8 cellular contexts compared by ENCODE assay signal in the genomic region with DNA sequence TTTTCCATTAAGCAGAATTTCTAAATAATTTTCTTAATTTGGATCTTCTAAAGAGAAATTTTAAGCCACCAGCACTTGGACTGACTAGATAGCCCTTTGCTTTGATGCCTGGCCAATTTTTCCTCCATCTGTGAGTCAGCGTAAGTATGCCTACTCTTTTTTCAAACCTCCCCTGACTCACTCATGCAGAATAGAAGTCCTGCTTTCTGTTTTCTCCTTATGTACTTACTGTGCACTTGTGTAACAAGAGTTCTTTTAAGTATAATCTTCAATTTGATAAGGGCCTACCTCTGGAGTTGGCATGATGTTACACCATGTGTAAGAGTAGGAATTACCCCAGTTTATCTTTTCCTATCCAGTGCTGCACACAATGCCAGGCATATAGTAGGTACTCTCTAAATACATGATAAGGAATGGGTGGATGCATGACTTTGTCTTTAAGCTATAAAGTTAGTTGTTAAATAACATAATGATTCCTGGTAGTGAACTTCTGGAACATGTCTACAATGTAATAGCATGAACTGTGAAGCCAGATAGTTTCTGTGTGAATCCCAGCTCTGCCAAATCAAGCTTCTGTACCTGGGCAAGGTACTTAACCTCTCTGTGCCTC.
DNase-seq lines count a peak whose midpoint lies in the region; ATAC-seq, FAIRE-seq and TF ChIP-seq lines count a peak whose summit lies in the region.

No MANE protein-coding gene starts in this region.

- 17 to 28% (median 23%) methylated on average over 1 of the region's 1 CpG for WGBS in adrenal gland, 4 donors
- 65 to 74% (median 67%) methylated on average over 1 of the region's 1 CpG for WGBS in small intestine, 3 donors

- peak; percentile 79 to 92 (median 90) for DNase-seq in adrenal gland
- no peak for DNase-seq in left ventricle myocardium superior
- DNase-seq in small intestine, result peak; percentile 10
- no peak for DNase-seq in Peyer's patch
- DNase-seq in NCI-H1048 (lab: John Stamatoyannopoulos, UW), result no peak
- no peak for DNase-seq in activated T-cell treated with anti-CD3 and anti-CD28 coated beads for 4 hours

- H3K27ac ChIP-seq in adrenal gland (peak overlapping the region; percentile 58 to 97 (median 83)), small intestine (ENCODE audit: low read depth in 1 of 2, low read length in 1 of 2) (no peak overlapping the region), Peyer's patch (peak overlapping the region in 1 of 4 donors; percentile 61)

- H3K9me3 ChIP-seq in adrenal gland (replicated peaks in 1 of 3) (no peaks in the 10 kb centered on the region), small intestine (ENCODE audit: control insufficient read depth, low read depth) (no peaks in the 10 kb centered on the region), Peyer's patch (no peaks in the 10 kb centered on the region)

- peak; percentile 42 for ATAC-seq in GM19395 (IDR thresholded peaks at IDR 0.05; ENCODE audit: unreplicated experiment)
- peak; percentile 80 for ATAC-seq in left ventricle myocardium superior
- no peak for ATAC-seq in GM21447 (IDR thresholded peaks at IDR 0.05; ENCODE audit: unreplicated experiment)

- no peak for FAIRE-seq in small intestine (lab: Jason Lieb, UNC)

- H3K4me3 ChIP-seq in adrenal gland, result peak overlapping the region in 2 of 4 donors; percentile 12 to 53
- H3K4me3 ChIP-seq in small intestine (ENCODE audit: low read depth in 1 of 2, low read length in 2 of 2), result no peak overlapping the region
- H3K4me3 ChIP-seq in Peyer's patch, result peak overlapping the region in 1 of 4 donors; percentile 9

- TF ChIP-seq POLR2A in adrenal gland (IDR thresholded peaks at IDR 0.05) (peak in 1 of 2 donors; percentile 27), Peyer's patch (IDR thresholded peaks at IDR 0.05) (no peak)

- intact Hi-C loops in adrenal gland (cut with DNase I), result no loop called here
- intact Hi-C loops in left ventricle myocardium superior (cut with micrococcal nuclease), result no loop called here

- peaks cover 13 to 15% of the 10 kb centered on the region in 2 donors for H3K4me1 ChIP-seq in adrenal gland (replicated peaks in 1 of 2)
- no peaks in the 10 kb centered on the region for H3K4me1 ChIP-seq in small intestine (ENCODE audit: control insufficient read depth in 2 of 2, insufficient read depth in 1 of 2, low read depth in 1 of 2, low read length in 1 of 2)
- no peaks in the 10 kb centered on the region for H3K4me1 ChIP-seq in Peyer's patch

- H3K36me3 ChIP-seq in adrenal gland (replicated peaks in 1 of 2) (no peaks in the 10 kb centered on the region), small intestine (ENCODE audit: control insufficient read depth in 2 of 2, insufficient read depth in 2 of 2, low read length in 2 of 2) (no peaks in the 10 kb centered on the region), Peyer's patch (no peaks in the 10 kb centered on the region)

- no peak for TF ChIP-seq CTCF in adrenal gland (IDR thresholded peaks at IDR 0.05)
- TF ChIP-seq CTCF in Peyer's patch (IDR thresholded peaks at IDR 0.05), result no peak

- H3K27me3 ChIP-seq in adrenal gland, result no peaks in the 10 kb centered on the region
- H3K27me3 ChIP-seq in small intestine (ENCODE audit: control insufficient read depth in 2 of 2, insufficient read depth in 2 of 2, low read length in 2 of 2), result no peaks in the 10 kb centered on the region
- H3K27me3 ChIP-seq in Peyer's patch, result no peaks in the 10 kb centered on the region

Comparison
In these comparisons a context has a peak if more than half of its experiments do, and no peak if none do; other contexts are left out.
1. DNase-seq: peak in adrenal gland (7 of 7) and small intestine (single experiment); none in left ventricle myocardium superior (single experiment), Peyer's patch (0 of 3), NCI-H1048 (single experiment) and activated T-cell treated with anti-CD3 and anti-CD28 coated beads for 4 hours (single experiment).
2. H3K27ac ChIP-seq: peak in adrenal gland (5 of 5); none in small intestine (0 of 2).